11 cellular contexts compared by ENCODE assay signal in the genomic region with DNA sequence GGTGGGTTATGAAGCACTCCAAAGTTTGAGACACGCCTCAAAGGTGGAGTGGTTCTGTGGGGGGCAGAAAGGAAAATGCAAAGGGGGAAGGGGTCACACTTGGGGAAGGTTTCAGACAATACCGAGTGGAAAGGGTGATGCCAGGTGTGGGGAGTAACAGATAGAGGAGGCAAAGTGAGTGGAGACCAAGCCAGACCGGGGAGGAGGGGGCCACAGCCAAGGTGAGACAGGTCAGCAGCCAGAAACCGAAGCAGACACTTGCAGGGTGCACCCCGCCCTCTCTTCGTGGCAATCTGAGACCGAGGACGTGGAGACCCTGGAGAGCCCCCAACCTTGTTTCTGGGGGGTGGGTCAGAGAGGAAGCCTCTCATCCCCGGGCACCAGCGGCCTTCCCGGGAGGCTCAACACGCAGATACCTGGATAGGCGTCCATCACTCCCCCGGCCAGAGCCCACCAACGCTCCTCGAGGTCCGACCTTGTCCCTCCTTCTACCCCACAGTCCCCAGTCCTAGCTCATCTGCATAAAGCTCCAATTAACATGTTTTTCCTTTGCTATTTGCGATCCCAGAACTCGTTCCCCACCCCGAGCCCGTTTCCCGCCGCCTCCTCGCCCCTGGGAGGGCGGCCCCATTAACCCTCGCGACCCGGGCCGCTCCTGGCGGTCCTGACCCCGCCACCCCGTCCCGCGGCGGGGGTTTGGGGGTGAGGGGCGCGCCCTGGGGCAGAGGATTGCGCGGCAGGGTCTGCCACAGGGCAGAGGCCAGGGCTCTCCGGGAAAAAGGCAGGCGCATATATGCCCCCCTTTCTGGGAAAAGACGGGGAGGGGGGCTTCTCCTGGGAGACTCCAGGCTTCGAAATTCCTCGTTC. TPM values are rescaled to one million over a fixed set of nuclear protein-coding genes. Genes with fewer than 3 reads are reported as not detected.
DNase-seq lines count a peak whose midpoint lies in the region; ATAC-seq, FAIRE-seq and TF ChIP-seq lines count a peak whose summit lies in the region.
"Had no signal": no experiment of that assay in that cellular context is flagged by ENCODE, and none has a peak within 500 bp of the region (broad histone marks: within the 10 kb centered on the region; RNA-seq: fewer than 3 reads in every experiment).

No MANE protein-coding gene starts in this region.

- intact Hi-C loops in mammary epithelial cell (cut with micrococcal nuclease) = no loop called here

- H3K36me3 Mint-ChIP-seq in naive B cell = no peaks in the 10 kb centered on the region

- no peak for TF ChIP-seq CTCF in A549 (IDR thresholded peaks at IDR 0.05)
- no peak for TF ChIP-seq CTCF in mammary epithelial cell (conservative IDR thresholded peaks at IDR 0.05 in 1 of 2, IDR thresholded peaks at IDR 0.05 in 1 of 2; ENCODE audit: extremely low read depth in 1 of 2, insufficient read depth in 1 of 2, low read depth in 1 of 2, low read length in 2 of 2)

- no peak for ATAC-seq in A549
- ATAC-seq in naive B cell (ENCODE audit: low read depth in 2 of 2) = no peak
- ATAC-seq in esophagus mucosa = no peak

- H3K79me2 ChIP-seq in mammary epithelial cell (ENCODE audit: insufficient read depth, low read length) = no peaks in the 10 kb centered on the region

- no peak for TF ChIP-seq EP300 in A549 (IDR thresholded peaks at IDR 0.05)

- peak overlapping the region; percentile 96 for H3K4me2 ChIP-seq in A549
- H3K4me2 ChIP-seq in mammary epithelial cell (ENCODE audit: insufficient read depth, low read depth, low read length) = peak overlapping the region; percentile 75

- peaks cover 46% of the 10 kb centered on the region for H3K27me3 ChIP-seq in H7 (ENCODE audit: control insufficient read depth, insufficient read depth, low read length)
- peaks cover 25% of the 10 kb centered on the region for H3K27me3 ChIP-seq in mammary epithelial cell (ENCODE audit: insufficient read depth, low read length)

- no peak for FAIRE-seq in A549 (lab: Jason Lieb, UNC)

- H3K4me3 ChIP-seq in A549 (peak overlapping the region; percentile 48), H7 (ENCODE audit: insufficient read depth, low read depth, low read length) (peak overlapping the region; percentile 61), mammary epithelial cell (replicated peaks in 1 of 3; ENCODE audit: insufficient read depth in 1 of 3, low read depth in 2 of 3, low read length in 3 of 3) (no peak overlapping the region)

- peaks cover 4% of the 10 kb centered on the region for H3K36me3 ChIP-seq in H7 (replicated peaks; ENCODE audit: control insufficient read depth, insufficient read depth, low read length)
- no peaks in the 10 kb centered on the region for H3K36me3 ChIP-seq in mammary epithelial cell (ENCODE audit: insufficient read depth, low read length)

- no peaks in the 10 kb centered on the region for H3K9me3 Mint-ChIP-seq in naive B cell

- BruUV-seq in mammary epithelial cell (replicated peaks; lab: Mats Ljungman, UMichigan) = no TSS peak

- H2AFZ ChIP-seq in mammary epithelial cell (ENCODE audit: low read depth, low read length) = peak overlapping the region; percentile 30

- CTCF ChIA-PET in A549 (lab: Yijun Ruan, JAX) (interaction anchor here (0.6 to 10.1 kb wide), 26 partner anchors 11 to 162 kb away, joined by 3 to 228 read pairs (median 4); partner anchors contain the start of genes RTN4RL2 and SLC43A1), mammary epithelial cell (lab: Charles Lee; ENCODE audit: low non-redundant PET) (interaction anchor here (0.6 kb wide), 1 partner anchor 1441 kb away, joined by 3 read pairs; no protein-coding TSS in a partner anchor)

- dilution Hi-C loops in mammary epithelial cell (cut with HindIII; ENCODE audit: low sequenced_read_pairs) = no loop called here

- peaks cover 0 to 1% (median 0%) of the 10 kb centered on the region in 3 donors for H3K27me3 Mint-ChIP-seq in naive B cell

- H3K4me1 ChIP-seq in A549 = peaks cover 36% of the 10 kb centered on the region
- H3K4me1 ChIP-seq in mammary epithelial cell (ENCODE audit: insufficient read depth, low read length) = peaks cover 6% of the 10 kb centered on the region

- TF ChIP-seq RAD21 in A549 (conservative IDR thresholded peaks at IDR 0.05 in 1 of 2, IDR thresholded peaks at IDR 0.05 in 1 of 2) = no peak

- H4K20me1 ChIP-seq in mammary epithelial cell (ENCODE audit: insufficient read depth, low read length) = no peaks in the 10 kb centered on the region

- TF ChIP-seq POLR2A in A549 (IDR thresholded peaks at IDR 0.05; ENCODE audit: low read length) = no peak

- H3K27ac Mint-ChIP-seq in naive B cell = peak overlapping the region in 4 of 6 donors; percentile 34 to 86 (median 54)

- POLR2A ChIA-PET in A549 (lab: Yijun Ruan, JAX) = no interaction called here

- H3K27ac ChIP-seq in A549 = peak overlapping the region; percentile 68 to 85
- H3K27ac ChIP-seq in mammary epithelial cell (ENCODE audit: insufficient read depth, low read depth, low read length) = no peak overlapping the region

- in situ Hi-C loops in mammary epithelial cell (cut with MboI; ENCODE audit: low sequenced_read_pairs in 2 of 2) = no loop called here

- DNase-seq in A549 (ENCODE audit: low read depth in 1 of 2, low spot score in 1 of 2) = no peak
- peak; percentile 69 for DNase-seq in H7
- DNase-seq in mammary epithelial cell = no peak
- DNase-seq in naive B cell = no peak
- no peak for DNase-seq in NCI-H1436 treated with DMSO at 0.1 percent for 48 hours (lab: John Stamatoyannopoulos, UW)
- DNase-seq in epidermal melanocyte (ENCODE audit: insufficient read length, low spot score) = no peak
- no peak for DNase-seq in NCI-H128 (lab: John Stamatoyannopoulos, UW; ENCODE audit: unreplicated experiment)
- DNase-seq: Caco-2 had no signal

- WGBS in A549 (ENCODE audit: missing lambda C conversion rate) = 69% methylated on average over 29 of the region's 44 CpGs
- 3% methylated on average over 8 of the region's 44 CpGs for WGBS in mammary epithelial cell (ENCODE audit: low coverage, missing lambda C conversion rate)

- H3K9me3 ChIP-seq in A549 (no peaks in the 10 kb centered on the region), mammary epithelial cell (replicated peaks; ENCODE audit: insufficient read depth, low read length) (no peaks in the 10 kb centered on the region)
- H3K9me3 ChIP-seq: Caco-2 had no signal

- no peak overlapping the region for H3K9ac ChIP-seq in mammary epithelial cell (ENCODE audit: insufficient read depth, low read length)

- peak overlapping the region in 7 of 8 donors; percentile 39 to 85 (median 77) for H3K4me3 Mint-ChIP-seq in naive B cell

- peaks cover 42 to 53% (median 50%) of the 10 kb centered on the region in 3 donors for H3K4me1 Mint-ChIP-seq in naive B cell

RNA-seq across cellular contexts. Expression of gene RTN4RL2, which starts 21.8 kb away (rescaled TPM):
- polyA plus RNA-seq in A549 (2011; rRNA removed) (9.2 and 10.6 TPM in 2 replicates), A549 (2017; fragmentation: RNase III; extraction: RNeasy Plus Mini Kit Qiagen cat#74134 plus additional on column Dnase treatment) (23.7 to 27.4 TPM (median 25.8 TPM) in 3 replicates), mammary epithelial cell (0.06 TPM), naive B cell (ENCODE audit: low read depth in 6 of 6) (under 1 TPM in 1 of 6 donors, not detected in 5; 0.12 TPM)
- 60.9 and 116 TPM in 2 replicates for polyA plus RNA-seq in A549 (2012; cell fraction: cytosol; rRNA removed)
- 56.5 and 87.5 TPM in 2 replicates for polyA plus RNA-seq in A549 (2012; cell fraction: nucleus; rRNA removed)
- 4.1 and 8.9 TPM in 2 replicates for polyA minus RNA-seq in A549 (2011; rRNA and poly(A)+ RNA removed)
- total RNA-seq in H7 (2014; rRNA removed; shearing (Covaris generic)) = 3.1 and 3.4 TPM in 2 replicates
- total RNA-seq in mammary epithelial cell (under 1 TPM; 0.31 to 0.33 TPM), esophagus mucosa (0.56 TPM)
- polyA minus RNA-seq in mammary epithelial cell = 0.21 TPM
- total RNA-seq: IMR-90 had no signal

RNA-seq across cellular contexts. Expression of gene SLC43A1, which starts 33.4 kb away (rescaled TPM):
- 4.6 and 5.3 TPM in 2 replicates for polyA plus RNA-seq in A549 (2011; rRNA removed)
- polyA plus RNA-seq in A549 (2012; cell fraction: cytosol; rRNA removed) = 3.5 and 4.4 TPM in 2 replicates
- polyA plus RNA-seq in A549 (2012; cell fraction: nucleus; rRNA removed) = 8.6 and 10.7 TPM in 2 replicates
- polyA plus RNA-seq in A549 (2017; fragmentation: RNase III; extraction: RNeasy Plus Mini Kit Qiagen cat#74134 plus additional on column Dnase treatment) = 1.0 to 1.3 TPM (median 1.1 TPM) in 3 replicates
- 8.3 and 8.7 TPM in 2 replicates for polyA minus RNA-seq in A549 (2011; rRNA and poly(A)+ RNA removed)
- 30.7 and 33.1 TPM in 2 replicates for total RNA-seq in H7 (2014; rRNA removed; shearing (Covaris generic))
- 1 to 10 TPM; 1.4 to 2.2 TPM for total RNA-seq in mammary epithelial cell
- polyA plus RNA-seq in mammary epithelial cell = 0.48 TPM
- not detected for polyA minus RNA-seq in mammary epithelial cell
- polyA plus RNA-seq in naive B cell (ENCODE audit: low read depth in 6 of 6) = 10 to 100 TPM in 1 of 6 donors, 1 to 10 TPM in 5; 3.2 to 10.9 (median 4.6) TPM
- 1.00 TPM for total RNA-seq in esophagus mucosa

RNA-seq across cellular contexts. Expression of gene TIMM10, which starts 48.4 kb away (rescaled TPM):
- 248 and 249 TPM in 2 replicates for polyA plus RNA-seq in A549 (2011; rRNA removed)
- 322 and 442 TPM in 2 replicates for polyA plus RNA-seq in A549 (2012; cell fraction: cytosol; rRNA removed)
- 167 and 200 TPM in 2 replicates for polyA plus RNA-seq in A549 (2012; cell fraction: nucleus; rRNA removed)
- polyA plus RNA-seq in A549 (2017; fragmentation: RNase III; extraction: RNeasy Plus Mini Kit Qiagen cat#74134 plus additional on column Dnase treatment) = 172 to 184 TPM (median 179 TPM) in 3 replicates
- 74.6 and 86.9 TPM in 2 replicates for polyA minus RNA-seq in A549 (2011; rRNA and poly(A)+ RNA removed)
- total RNA-seq in H7 (2014; rRNA removed; shearing (Covaris generic)) = 58.6 and 73.3 TPM in 2 replicates
- 10 to 100 TPM; 24.8 to 58.9 TPM for total RNA-seq in mammary epithelial cell
- polyA plus RNA-seq in mammary epithelial cell = 124 TPM
- polyA minus RNA-seq in mammary epithelial cell = 173 TPM
- 100 to 1,000 TPM in 1 of 6 donors, 10 to 100 TPM in 5; 64.9 to 105 (median 79.9) TPM for polyA plus RNA-seq in naive B cell (ENCODE audit: low read depth in 6 of 6)
- total RNA-seq in esophagus mucosa = 43.6 TPM

RNA-seq across cellular contexts. Expression of gene SLC43A3, which starts 55.2 kb away (rescaled TPM):
- 0.30 TPM in 2 replicates for polyA plus RNA-seq in A549 (2011; rRNA removed)
- 0.19 and 0.30 TPM in 2 replicates for polyA plus RNA-seq in A549 (2012; cell fraction: cytosol; rRNA removed)
- 0.52 and 1.5 TPM in 2 replicates for polyA plus RNA-seq in A549 (2012; cell fraction: nucleus; rRNA removed)
- polyA plus RNA-seq in A549 (2017; fragmentation: RNase III; extraction: RNeasy Plus Mini Kit Qiagen cat#74134 plus additional on column Dnase treatment) = 0.12 to 0.22 TPM (median 0.13 TPM) in 3 replicates
- 0.33 and 0.83 TPM in 2 replicates for polyA minus RNA-seq in A549 (2011; rRNA and poly(A)+ RNA removed)
- total RNA-seq in H7 (2014; rRNA removed; shearing (Covaris generic)) = 9.7 and 16.4 TPM in 2 replicates
- 10 to 100 TPM; 22.7 to 27.6 TPM for total RNA-seq in mammary epithelial cell
- 105 TPM for polyA plus RNA-seq in mammary epithelial cell
- 69.4 TPM for polyA minus RNA-seq in mammary epithelial cell
- 10 to 100 TPM; 14.5 to 20.8 (median 17.5) TPM for polyA plus RNA-seq in naive B cell (ENCODE audit: low read depth in 6 of 6)
- 28.2 TPM for total RNA-seq in esophagus mucosa
- total RNA-seq: Caco-2 had no signal

RNA-seq across cellular contexts. Expression of gene SMTNL1, which starts 55.2 kb away (rescaled TPM):
- polyA plus RNA-seq in A549 (2011; rRNA removed) (not detected in 2 replicates), A549 (2017; fragmentation: RNase III; extraction: RNeasy Plus Mini Kit Qiagen cat#74134 plus additional on column Dnase treatment) (not detected in 3 replicates), mammary epithelial cell (not detected), naive B cell (ENCODE audit: low read depth in 6 of 6) (under 1 TPM in 3 of 6 donors, not detected in 3; 0.18 to 0.40 (median 0.34) TPM)
- polyA plus RNA-seq in A549 (2012; cell fraction: cytosol; rRNA removed) = not detected in 2 replicates
- not detected in 2 replicates for polyA plus RNA-seq in A549 (2012; cell fraction: nucleus; rRNA removed)
- not detected in 2 replicates for polyA minus RNA-seq in A549 (2011; rRNA and poly(A)+ RNA removed)
- total RNA-seq in H7 (2014; rRNA removed; shearing (Covaris generic)) = not detected in 2 replicates
- total RNA-seq in mammary epithelial cell (not detected), esophagus mucosa (not detected)
- polyA minus RNA-seq in mammary epithelial cell = not detected
- total RNA-seq: activated CD8-positive, alpha-beta memory T cell treated with anti-CD3 and anti-CD28 coated beads for 36 hours; IMR-90 had no signal
- polyA plus RNA-seq: IMR-90 had no signal

Comparison
In these comparisons a context has a peak if more than half of its experiments do, and no peak if none do; other contexts are left out.
1. H3K4me3 ChIP-seq: peak in A549 (single experiment) and H7 (single experiment); none in mammary epithelial cell (0 of 3).
2. RNA of gene SLC43A1, which starts 33.4 kb away (total RNA-seq): 30.7 to 33.1 TPM in H7; 1.4 to 2.2 TPM in mammary epithelial cell and 1.00 TPM in esophagus mucosa (single experiment); every median in the first group is over 10 times any median in the second.